In genomic region chr6:167701010-167701409, GRCh38 we compare ENCODE assay signal across 20 cellular contexts.
"Had no signal": no experiment of that assay in that cellular context is flagged by ENCODE, and none has a peak within 500 bp of the region (broad histone marks: within the 10 kb centered on the region; RNA-seq: fewer than 3 reads in every experiment).

No MANE protein-coding gene starts in this region.

- H3K27ac ChIP-seq: coronary artery, parathyroid adenoma had no signal

- H3K36me3 ChIP-seq: heart left ventricle, right lobe of liver, stomach had no signal

- H3K27me3 ChIP-seq: foreskin keratinocyte, heart left ventricle, right lobe of liver had no signal

- H3K79me2 ChIP-seq: parathyroid adenoma had no signal

- H2AFZ ChIP-seq: parathyroid adenoma had no signal

- H3K4me3 Mint-ChIP-seq: mesothelial cell of epicardium, nephron progenitor cell had no signal

- H3K9me3 ChIP-seq: heart left ventricle, psoas muscle, right lobe of liver, stomach had no signal

- DNase-seq: central memory CD4-positive, alpha-beta T cell; effector memory CD4-positive, alpha-beta T cell; foreskin keratinocyte; heart left ventricle; hippocampal formation; left colon; nephron progenitor cell; psoas muscle; retina; stimulated activated CD4-positive, alpha-beta T cell treated with anti-CD3 and anti-CD28 coated beads, Interleukin-12 subunit alpha, Interleukin-12 subunit beta, amount 100 ng/mL, for 4 hours; stimulated activated naive CD4-positive, alpha-beta T cell; stomach; substantia nigra; trophoblast cell had no signal

- H3K9ac ChIP-seq: parathyroid adenoma had no signal

- FAIRE-seq: endometrium had no signal

- H3K4me1 ChIP-seq: parathyroid adenoma, psoas muscle, right lobe of liver had no signal

- H3K27ac Mint-ChIP-seq: mesothelial cell of epicardium, nephron progenitor cell had no signal

- H3K4me3 ChIP-seq: coronary artery, heart left ventricle, psoas muscle, right lobe of liver, skin epidermis, stomach had no signal

- H3K9me3 Mint-ChIP-seq: mesothelial cell of epicardium, nephron progenitor cell had no signal

- ATAC-seq: heart left ventricle, left colon, psoas muscle, right lobe of liver had no signal
